ENCODE assay signal across 11 cellular contexts in genomic region chr17:40901981-40902862, GRCh38. TPM values are rescaled to one million over a fixed set of nuclear protein-coding genes. Genes with fewer than 3 reads are reported as not detected.
DNase-seq lines count a peak whose midpoint lies in the region; ATAC-seq and TF ChIP-seq lines count a peak whose summit lies in the region.
"Had no signal": no experiment of that assay in that cellular context is flagged by ENCODE, and none has a peak within 500 bp of the region (broad histone marks: within the 10 kb centered on the region; RNA-seq: fewer than 3 reads in every experiment).

No MANE protein-coding gene starts in this region.

- ATAC-seq in SK-N-SH treated with all-trans-retinoic acid at 6 μM for 48 hours (no peak), GM19023 (IDR thresholded peaks at IDR 0.05; ENCODE audit: unreplicated experiment) (no peak), left lobe of liver (no peak)
- ATAC-seq: gastrocnemius medialis, T-cell had no signal

- H4K20me1 ChIP-seq in SK-N-SH (ENCODE audit: insufficient read depth), result no peaks in the 10 kb centered on the region
- H4K20me1 ChIP-seq in smooth muscle cell (ENCODE audit: low read depth), result no peaks in the 10 kb centered on the region

- TF ChIP-seq RAD21 in SK-N-SH (IDR thresholded peaks at IDR 0.05; ENCODE audit: low read length), result no peak

- POLR2A ChIA-PET in SK-N-SH (lab: Yijun Ruan, JAX), result no interaction called here

- no peaks in the 10 kb centered on the region for H3K9me2 ChIP-seq in SK-N-SH

- no peaks in the 10 kb centered on the region for H3K36me3 ChIP-seq in SK-N-SH (replicated peaks in 1 of 2; ENCODE audit: control insufficient read depth in 1 of 2, insufficient read depth in 2 of 2, low read length in 1 of 2)
- no peaks in the 10 kb centered on the region for H3K36me3 ChIP-seq in esophagus (ENCODE audit: control insufficient read depth in 2 of 2, insufficient read depth in 2 of 2, low read length in 1 of 2)
- H3K36me3 ChIP-seq in smooth muscle cell (ENCODE audit: low read depth), result no peaks in the 10 kb centered on the region
- H3K36me3 ChIP-seq: gastrocnemius medialis had no signal

- WGBS in SK-N-SH (ENCODE audit: low lambda C conversion rate), result 12% methylated on average over 4 of the region's 5 CpGs
- WGBS in esophagus, 2 donors, result 73 to 86% methylated on average over 5 of the region's 5 CpGs
- 85% methylated on average over 5 of the region's 5 CpGs for WGBS in smooth muscle cell (ENCODE audit: low lambda C conversion rate)

- peaks cover 6% of the 10 kb centered on the region for H3F3A ChIP-seq in SK-N-SH (replicated peaks; ENCODE audit: insufficient read depth)
- peaks cover 5% of the 10 kb centered on the region for H3F3A ChIP-seq in smooth muscle cell (ENCODE audit: low read depth)

- H3K4me1 ChIP-seq in SK-N-SH (ENCODE audit: control insufficient read depth in 1 of 2, insufficient read depth in 2 of 2, low read depth in 1 of 2, low read length in 1 of 2) (peaks cover 0 to 14% of the 10 kb centered on the region in 2 experiments; a peak in 2 of 4 replicates), esophagus (ENCODE audit: control insufficient read depth in 2 of 2, insufficient read depth in 2 of 2, low read length in 1 of 2) (peaks cover 0 to 5% of the 10 kb centered on the region in 2 donors), smooth muscle cell (ENCODE audit: low read depth) (peaks cover 4% of the 10 kb centered on the region)
- H3K4me1 ChIP-seq: gastrocnemius medialis had no signal

- TF ChIP-seq CTCF in SK-N-SH (IDR thresholded peaks at IDR 0.05) (no peak), smooth muscle cell (IDR thresholded peaks at IDR 0.05; ENCODE audit: borderline replicate concordance, insufficient read depth, poor library complexity, severe bottlenecking) (no peak)

- H3K4me3 ChIP-seq in SK-N-SH (ENCODE audit: low read depth in 2 of 2, low read length in 1 of 2) (no peak overlapping the region; a peak in 1 of 4 replicates), esophagus (ENCODE audit: low read depth in 1 of 2, low read length in 2 of 2) (no peak overlapping the region), smooth muscle cell (no peak overlapping the region)
- H3K4me3 ChIP-seq: gastrocnemius medialis had no signal

- DNase-seq in SK-N-SH, result no peak
- peak; percentile 91 for DNase-seq in NCI-H345 (lab: John Stamatoyannopoulos, UW)
- no peak for DNase-seq in smooth muscle cell (lab: John Stamatoyannopoulos, UW; ENCODE audit: unreplicated experiment)
- no peak for DNase-seq in islet precursor cell
- DNase-seq in left lobe of liver (ENCODE audit: low spot score), result no peak
- DNase-seq: gastrocnemius medialis, T-cell had no signal

- H3K9ac ChIP-seq in SK-N-SH, result no peak overlapping the region
- H3K9ac ChIP-seq in smooth muscle cell (ENCODE audit: low read depth), result peak overlapping the region; percentile 14

- no peaks in the 10 kb centered on the region for H3K9me3 ChIP-seq in SK-N-SH
- no peaks in the 10 kb centered on the region for H3K9me3 ChIP-seq in esophagus (ENCODE audit: control insufficient read depth in 2 of 2, insufficient read depth in 1 of 2, low read depth in 1 of 2, low read length in 1 of 2)
- no peaks in the 10 kb centered on the region for H3K9me3 ChIP-seq in smooth muscle cell (replicated peaks; ENCODE audit: low read depth)
- H3K9me3 ChIP-seq: gastrocnemius medialis had no signal

- H3K4me2 ChIP-seq in SK-N-SH, result peak overlapping the region; percentile 74
- peak overlapping the region; percentile 65 for H3K4me2 ChIP-seq in smooth muscle cell

- no peak for TF ChIP-seq EP300 in SK-N-SH (IDR thresholded peaks at IDR 0.05; ENCODE audit: borderline replicate concordance in 1 of 2, low read depth in 1 of 2, low read length in 1 of 2)

- CTCF ChIA-PET in SK-N-SH (lab: Yijun Ruan, JAX), result interaction anchor here (1.3 to 3.0 kb wide), 6 partner anchors 647 to 764 kb away, joined by 7 to 16 read pairs (median 9); no protein-coding TSS in a partner anchor

- H3K79me2 ChIP-seq in SK-N-SH (ENCODE audit: insufficient read depth) (no peaks in the 10 kb centered on the region), smooth muscle cell (ENCODE audit: low read depth) (no peaks in the 10 kb centered on the region)

- H3K27ac ChIP-seq in SK-N-SH (ENCODE audit: low read depth in 2 of 2, low read length in 1 of 2) (no peak overlapping the region), esophagus (ENCODE audit: low read depth in 2 of 2, low read length in 1 of 2) (peak overlapping the region; percentile 61 to 74), smooth muscle cell (ENCODE audit: low read depth) (peak overlapping the region; percentile 94)
- H3K27ac ChIP-seq: gastrocnemius medialis had no signal

- no peak overlapping the region for H2AFZ ChIP-seq in SK-N-SH (ENCODE audit: low read depth)
- no peak overlapping the region for H2AFZ ChIP-seq in smooth muscle cell (ENCODE audit: low read depth)

- H3K27me3 ChIP-seq in SK-N-SH (ENCODE audit: insufficient read depth) (peaks cover 42% of the 10 kb centered on the region; the same call in 1 of the 2 replicates), esophagus (ENCODE audit: control insufficient read depth in 1 of 2, insufficient read depth in 2 of 2, low read length in 2 of 2) (no peaks in the 10 kb centered on the region), smooth muscle cell (ENCODE audit: low read depth) (no peaks in the 10 kb centered on the region)

TF ChIP-seq in SK-N-SH, 30 proteins besides CTCF, POLR2A, EP300 and RAD21 (continues in another document):
- TF ChIP-seq USF1 (IDR thresholded peaks at IDR 0.05; ENCODE audit: borderline replicate concordance, low read depth), result no peak
- TF ChIP-seq, protein P1, sequence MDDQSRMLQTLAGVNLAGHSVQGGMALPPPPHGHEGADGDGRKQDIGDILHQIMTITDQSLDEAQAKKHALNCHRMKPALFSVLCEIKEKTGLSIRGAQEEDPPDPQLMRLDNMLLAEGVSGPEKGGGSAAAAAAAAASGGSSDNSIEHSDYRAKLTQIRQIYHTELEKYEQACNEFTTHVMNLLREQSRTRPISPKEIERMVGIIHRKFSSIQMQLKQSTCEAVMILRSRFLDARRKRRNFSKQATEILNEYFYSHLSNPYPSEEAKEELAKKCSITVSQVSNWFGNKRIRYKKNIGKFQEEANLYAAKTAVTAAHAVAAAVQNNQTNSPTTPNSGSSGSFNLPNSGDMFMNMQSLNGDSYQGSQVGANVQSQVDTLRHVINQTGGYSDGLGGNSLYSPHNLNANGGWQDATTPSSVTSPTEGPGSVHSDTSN (IDR thresholded peaks at IDR 0.05), result no peak
- TF ChIP-seq NFIC (IDR thresholded peaks at IDR 0.05; ENCODE audit: borderline replicate concordance), result no peak
- no peak for TF ChIP-seq NRF1 (IDR thresholded peaks at IDR 0.05; ENCODE audit: low read depth, low read length)
- TF ChIP-seq, protein P2, sequence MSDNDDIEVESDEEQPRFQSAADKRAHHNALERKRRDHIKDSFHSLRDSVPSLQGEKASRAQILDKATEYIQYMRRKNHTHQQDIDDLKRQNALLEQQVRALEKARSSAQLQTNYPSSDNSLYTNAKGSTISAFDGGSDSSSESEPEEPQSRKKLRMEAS (IDR thresholded peaks at IDR 0.05; ENCODE audit: low read depth), result no peak

TF ChIP-seq in SK-N-SH treated with all-trans-retinoic acid at 6 μM for 48 hours, 23 proteins besides CTCF, POLR2A, EP300 and RAD21 (continues in another document):
- no peak for TF ChIP-seq ZFP30 (CRISPR knock-in tag; IDR thresholded peaks at IDR 0.05)
- TF ChIP-seq, protein P3, sequence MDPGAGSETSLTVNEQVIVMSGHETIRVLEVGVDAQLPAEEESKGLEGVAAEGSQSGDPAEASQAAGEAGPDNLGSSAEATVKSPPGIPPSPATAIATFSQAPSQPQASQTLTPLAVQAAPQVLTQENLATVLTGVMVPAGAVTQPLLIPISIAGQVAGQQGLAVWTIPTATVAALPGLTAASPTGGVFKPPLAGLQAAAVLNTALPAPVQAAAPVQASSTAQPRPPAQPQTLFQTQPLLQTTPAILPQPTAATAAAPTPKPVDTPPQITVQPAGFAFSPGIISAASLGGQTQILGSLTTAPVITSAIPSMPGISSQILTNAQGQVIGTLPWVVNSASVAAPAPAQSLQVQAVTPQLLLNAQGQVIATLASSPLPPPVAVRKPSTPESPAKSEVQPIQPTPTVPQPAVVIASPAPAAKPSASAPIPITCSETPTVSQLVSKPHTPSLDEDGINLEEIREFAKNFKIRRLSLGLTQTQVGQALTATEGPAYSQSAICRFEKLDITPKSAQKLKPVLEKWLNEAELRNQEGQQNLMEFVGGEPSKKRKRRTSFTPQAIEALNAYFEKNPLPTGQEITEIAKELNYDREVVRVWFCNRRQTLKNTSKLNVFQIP (CRISPR knock-in tag; IDR thresholded peaks at IDR 0.05; ENCODE audit: borderline replicate concordance, low read depth), result no peak
- no peak for TF ChIP-seq TOX (CRISPR knock-in tag; IDR thresholded peaks at IDR 0.05; ENCODE audit: borderline replicate concordance)
- TF ChIP-seq ZC3H10 (CRISPR knock-in tag; IDR thresholded peaks at IDR 0.05), result no peak
- TF ChIP-seq ISL1 (CRISPR knock-in tag; IDR thresholded peaks at IDR 0.05), result no peak
- no peak for TF ChIP-seq ARNTL (CRISPR knock-in tag; IDR thresholded peaks at IDR 0.05; ENCODE audit: borderline replicate concordance, low read depth)

RNA-seq across cellular contexts. Expression of gene KRT20, which starts 17.2 kb away (rescaled TPM):
- not detected in 2 replicates for polyA plus RNA-seq in SK-N-SH (2012; rRNA removed)
- polyA plus RNA-seq in SK-N-SH (2012; cell fraction: cytosol; rRNA removed), result not detected in 2 replicates
- not detected in 2 replicates for polyA plus RNA-seq in SK-N-SH (2012; cell fraction: nucleus; rRNA removed)
- under 1 TPM; 0.07 to 0.28 TPM for polyA plus RNA-seq in esophagus
- total RNA-seq in smooth muscle cell, result not detected in 2 replicates
- not detected in 2 replicates for polyA plus RNA-seq in smooth muscle cell
- total RNA-seq in left lobe of liver, result 0.40 TPM
- total RNA-seq: neural crest cell had no signal

RNA-seq across cellular contexts. Expression of gene KRT12, which starts 35.2 kb away (rescaled TPM):
- polyA plus RNA-seq in SK-N-SH (2012; rRNA removed) (not detected in 2 replicates), esophagus (not detected), smooth muscle cell (not detected in 2 replicates)
- not detected in 2 replicates for polyA plus RNA-seq in SK-N-SH (2012; cell fraction: cytosol; rRNA removed)
- not detected in 2 replicates for polyA plus RNA-seq in SK-N-SH (2012; cell fraction: nucleus; rRNA removed)
- total RNA-seq in smooth muscle cell (not detected in 2 replicates), left lobe of liver (not detected)
- total RNA-seq: gastrocnemius medialis, neural crest cell had no signal

RNA-seq across cellular contexts. Expression of gene KRT23, which starts 35.2 kb away (rescaled TPM):
- polyA plus RNA-seq in SK-N-SH (2012; rRNA removed) (not detected in 2 replicates), esophagus (10 to 100 TPM in 1 of 2 donors, 1 to 10 TPM in 1; 5.1 to 23.6 TPM), smooth muscle cell (4.5 and 14.4 TPM in 2 replicates)
- polyA plus RNA-seq in SK-N-SH (2012; cell fraction: cytosol; rRNA removed), result not detected in 2 replicates
- not detected in 2 replicates for polyA plus RNA-seq in SK-N-SH (2012; cell fraction: nucleus; rRNA removed)
- total RNA-seq in smooth muscle cell (39.7 and 46.3 TPM in 2 replicates), left lobe of liver (0.13 TPM)
- total RNA-seq: neural crest cell, T-cell had no signal

Comparison
In these comparisons a context has a peak if more than half of its experiments do, and no peak if none do; other contexts are left out.
1. H3K27ac ChIP-seq: peak in esophagus (2 of 2) and smooth muscle cell (single experiment); none in SK-N-SH (0 of 2).